ENCODE assay signal across 1 cellular context in genomic region chr12:48999371-49000131, GRCh38.
TF ChIP-seq lines count a peak whose summit lies in the region.

Gene DDN, minus strand, starts transcription at chr12:48999375. Its CDS starts 88 bp downstream, at chr12:48999287.

TF ChIP-seq in WTC11, 78 proteins besides CTCF, POLR2A, EP300 and RAD21 (continued from another document):
- TF ChIP-seq AR (CRISPR knock-in tag; IDR thresholded peaks at IDR 0.05) (no peak), ZNF138 (CRISPR knock-in tag; conservative IDR thresholded peaks at IDR 0.05) (no peak), GRHL2 (CRISPR knock-in tag; IDR thresholded peaks at IDR 0.05; ENCODE audit: insufficient replicate concordance, severe bottlenecking) (no peak), FOXP4 (CRISPR knock-in tag; IDR thresholded peaks at IDR 0.05) (no peak), RELA (CRISPR knock-in tag; IDR thresholded peaks at IDR 0.05; ENCODE audit: borderline replicate concordance) (no peak)
